Comparison of ENCODE assay signal across 38 cellular contexts in the genomic region with DNA sequence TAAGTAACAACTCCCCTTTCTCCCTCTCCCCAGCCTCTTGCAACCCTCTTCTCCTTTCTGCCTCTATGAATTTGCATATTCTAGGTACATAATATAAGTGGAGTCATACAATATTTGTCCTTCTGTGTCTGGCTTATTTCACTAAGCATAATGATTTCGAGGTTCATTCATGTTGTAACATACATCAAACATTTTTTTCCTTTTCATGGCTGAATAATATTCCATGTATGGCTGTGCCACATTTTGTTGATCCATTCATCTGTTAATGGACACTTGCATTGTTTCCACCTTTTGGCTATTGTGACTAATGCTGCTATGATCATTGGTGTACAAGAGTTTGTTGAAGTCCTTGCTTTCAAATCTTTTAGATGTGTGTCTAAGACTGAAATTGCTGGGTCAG. TPM values are rescaled to one million over a fixed set of nuclear protein-coding genes. Genes with fewer than 3 reads are reported as not detected.
"Had no signal": no experiment of that assay in that cellular context is flagged by ENCODE, and none has a peak within 500 bp of the region (broad histone marks: within the 10 kb centered on the region; RNA-seq: fewer than 3 reads in every experiment).

No MANE protein-coding gene starts in this region.

- H3K4me3 ChIP-seq: MG63 had no signal

- H3K9me3 ChIP-seq: MG63 had no signal

- H3K36me3 ChIP-seq: MG63 had no signal

- H3K27me3 ChIP-seq: MG63 had no signal

- DNase-seq: Karpas-422, Kasumi-1, MG63, MM.1S, MV-4-11, NCI-H1048, NCI-H1092, NCI-H1092 treated with DMSO at 0.1 percent for 48 hours, NCI-H1105, NCI-H1105 treated with DMSO at 0.1 percent for 48 hours, NCI-H1417, NCI-H1417 treated with DMSO at 0.1 percent for 48 hours, NCI-H1436, NCI-H1436 treated with DMSO at 0.1 percent for 48 hours, NCI-H146, NCI-H1694, NCI-H1694 treated with DMSO at 0.1 percent for 48 hours, NCI-H187, NCI-H187 treated with DMSO at 0.1 percent for 48 hours, NCI-H1930, NCI-H2029, NCI-H2029 treated with DMSO at 0.1 percent for 48 hours, NCI-H2081, NCI-H2081 treated with DMSO at 0.1 percent for 48 hours, NCI-H2107, NCI-H2171, NCI-H2171 treated with DMSO at 0.1 percent for 48 hours, NCI-H2227 treated with DMSO at 0.1 percent for 48 hours, NCI-H226, NCI-H345, NCI-H446, NCI-H446 treated with DMSO at 0.1 percent for 48 hours, NCI-H510A, NCI-H510A treated with DMSO at 0.1 percent for 48 hours, NCI-H524, NCI-H524 treated with DMSO at 0.1 percent for 48 hours had no signal

RNA-seq across cellular contexts. Expression of a gene that starts 17.6 kb away (rescaled TPM):
- total RNA-seq: M059J, MCF 10A had no signal
